ENCODE assay signal across 8 cellular contexts in the genomic region with DNA sequence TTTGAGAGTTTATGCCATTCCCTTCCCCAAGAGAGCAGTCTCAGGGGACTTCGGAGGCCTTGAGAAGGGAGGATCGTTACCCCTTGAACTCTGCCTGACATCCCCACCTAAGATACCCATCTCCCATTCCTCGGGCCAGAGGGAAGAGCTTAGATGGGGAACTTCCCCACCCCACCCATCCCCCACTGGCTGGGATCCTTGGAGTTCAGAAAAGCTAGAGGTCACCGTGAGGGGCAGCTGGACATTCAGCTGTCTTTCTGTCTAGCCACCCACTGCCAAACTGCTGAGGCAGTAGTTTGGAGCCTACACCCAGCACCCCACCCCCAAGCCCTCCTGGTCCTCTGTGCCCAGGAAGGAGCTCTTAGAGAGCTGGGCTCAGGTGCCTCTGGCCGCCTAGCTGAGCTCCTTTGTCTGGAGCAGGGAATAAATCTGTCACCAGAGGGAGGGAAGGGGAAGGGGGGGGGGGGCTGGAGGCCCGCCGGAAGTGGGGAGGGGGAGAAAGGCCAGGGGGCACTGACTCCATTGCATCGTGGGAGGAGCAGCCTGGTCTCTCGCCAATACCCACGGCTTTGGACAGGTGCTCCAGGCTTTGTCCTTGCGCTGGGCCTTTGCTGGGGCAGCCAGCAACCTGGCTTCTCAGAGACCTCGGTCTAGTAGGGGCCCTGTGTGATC. TPM values are rescaled to one million over a fixed set of nuclear protein-coding genes. Genes with fewer than 3 reads are reported as not detected.
DNase-seq lines count a peak whose midpoint lies in the region; ATAC-seq and TF ChIP-seq lines count a peak whose summit lies in the region.

No MANE protein-coding gene starts in this region.

- TF ChIP-seq POLR2A in right lobe of liver (IDR thresholded peaks at IDR 0.05), result no peak

- intact Hi-C loops in right lobe of liver (cut with DNase I), result no loop called here

- H3K36me3 Mint-ChIP-seq in activated naive CD4-positive, alpha-beta T cell treated with anti-CD3 and anti-CD28 coated beads, Interleukin-2, amount 50 U/mL, for 24 hours, result no peaks in the 10 kb centered on the region
- no peaks in the 10 kb centered on the region for H3K36me3 Mint-ChIP-seq in activated CD8-positive, alpha-beta T cell treated with anti-CD3 and anti-CD28 coated beads, Interleukin-2, amount 10 ng/mL, durations not matched to agents 7 days and 5 days (ENCODE audit: low read depth)
- peaks cover under 1% of the 10 kb centered on the region for H3K36me3 Mint-ChIP-seq in type B pancreatic cell

- WGBS in right lobe of liver (ENCODE audit: insufficient coverage, low coverage, low lambda C conversion rate, missing lambda C conversion rate), result 5% methylated on average over 4 of the region's 12 CpGs

- ATAC-seq in activated CD8-positive, alpha-beta T cell treated with anti-CD3 and anti-CD28 coated beads, Interleukin-2, amount 10 ng/mL, durations not matched to agents 7 days and 5 days, result no peak
- ATAC-seq in right lobe of liver, result no peak

- DNase-seq in activated naive CD4-positive, alpha-beta T cell (lab: John Stamatoyannopoulos, UW), result no peak
- no peak for DNase-seq in activated CD8-positive, alpha-beta T cell treated with anti-CD3 and anti-CD28 coated beads, Interleukin-2, amount 10 ng/mL, durations not matched to agents 7 days and 5 days
- DNase-seq in right lobe of liver (no peak), type B pancreatic cell (ENCODE audit: extremely low spot score, unreplicated experiment) (no peak), COLO829 (ENCODE audit: low spot score) (no peak), glomerular visceral epithelial cell (ENCODE audit: extremely low spot score) (no peak)
- DNase-seq in stimulated activated naive CD4-positive, alpha-beta T cell (lab: John Stamatoyannopoulos, UW), result no peak

- peaks cover 3% of the 10 kb centered on the region for H3K4me1 Mint-ChIP-seq in activated naive CD4-positive, alpha-beta T cell treated with anti-CD3 and anti-CD28 coated beads, Interleukin-2, amount 50 U/mL, for 24 hours
- H3K4me1 Mint-ChIP-seq in activated CD8-positive, alpha-beta T cell treated with anti-CD3 and anti-CD28 coated beads, Interleukin-2, amount 10 ng/mL, durations not matched to agents 7 days and 5 days (ENCODE audit: low read depth), result peaks cover 7% of the 10 kb centered on the region
- peaks cover 19% of the 10 kb centered on the region for H3K4me1 Mint-ChIP-seq in type B pancreatic cell (ENCODE audit: unreplicated experiment)

- POLR2A ChIA-PET in activated CD8-positive, alpha-beta T cell treated with anti-CD3 and anti-CD28 coated beads, Interleukin-2, amount 10 ng/mL, durations not matched to agents 7 days and 5 days (lab: Charles Lee), result no interaction called here

- H3K4me3 ChIP-seq in right lobe of liver, result peak overlapping the region; percentile 18 to 53 (median 51)

- no peaks in the 10 kb centered on the region for H3K27me3 ChIP-seq in right lobe of liver

- peaks cover 21% of the 10 kb centered on the region for H3K27me3 Mint-ChIP-seq in activated naive CD4-positive, alpha-beta T cell treated with anti-CD3 and anti-CD28 coated beads, Interleukin-2, amount 50 U/mL, for 24 hours
- H3K27me3 Mint-ChIP-seq in activated CD8-positive, alpha-beta T cell treated with anti-CD3 and anti-CD28 coated beads, Interleukin-2, amount 10 ng/mL, durations not matched to agents 7 days and 5 days (ENCODE audit: low read depth), result peaks cover 37% of the 10 kb centered on the region
- H3K27me3 Mint-ChIP-seq in type B pancreatic cell, result peaks cover 36% of the 10 kb centered on the region

- peak overlapping the region; percentile 62 for H3K4me3 Mint-ChIP-seq in activated naive CD4-positive, alpha-beta T cell treated with anti-CD3 and anti-CD28 coated beads, Interleukin-2, amount 50 U/mL, for 24 hours
- H3K4me3 Mint-ChIP-seq in activated CD8-positive, alpha-beta T cell treated with anti-CD3 and anti-CD28 coated beads, Interleukin-2, amount 10 ng/mL, durations not matched to agents 7 days and 5 days, result peak overlapping the region; percentile 29
- peak overlapping the region; percentile 84 for H3K4me3 Mint-ChIP-seq in type B pancreatic cell

- peaks cover 0 to 34% (median 13%) of the 10 kb centered on the region in 4 donors for H3K4me1 ChIP-seq in right lobe of liver

- peak overlapping the region in 2 of 3 donors; percentile 19 to 51 for H3K27ac ChIP-seq in right lobe of liver

- CTCF ChIA-PET in activated CD8-positive, alpha-beta T cell treated with anti-CD3 and anti-CD28 coated beads, Interleukin-2, amount 10 ng/mL, durations not matched to agents 7 days and 5 days (lab: Charles Lee), result interaction anchor here (0.6 to 2.3 kb wide), 2 partner anchors 16 to 32 kb away, joined by 3 to 8 read pairs; no protein-coding TSS in a partner anchor

- H3K36me3 ChIP-seq in right lobe of liver, result no peaks in the 10 kb centered on the region

- no peak overlapping the region for H3K27ac Mint-ChIP-seq in activated naive CD4-positive, alpha-beta T cell treated with anti-CD3 and anti-CD28 coated beads, Interleukin-2, amount 50 U/mL, for 24 hours
- no peak overlapping the region for H3K27ac Mint-ChIP-seq in activated CD8-positive, alpha-beta T cell treated with anti-CD3 and anti-CD28 coated beads, Interleukin-2, amount 10 ng/mL, durations not matched to agents 7 days and 5 days
- peak overlapping the region; percentile 73 for H3K27ac Mint-ChIP-seq in type B pancreatic cell

- H3K9me3 Mint-ChIP-seq in activated naive CD4-positive, alpha-beta T cell treated with anti-CD3 and anti-CD28 coated beads, Interleukin-2, amount 50 U/mL, for 24 hours, result no peaks in the 10 kb centered on the region
- H3K9me3 Mint-ChIP-seq in activated CD8-positive, alpha-beta T cell treated with anti-CD3 and anti-CD28 coated beads, Interleukin-2, amount 10 ng/mL, durations not matched to agents 7 days and 5 days (ENCODE audit: insufficient read depth), result no peaks in the 10 kb centered on the region
- H3K9me3 Mint-ChIP-seq in type B pancreatic cell, result no peaks in the 10 kb centered on the region

- no peaks in the 10 kb centered on the region for H3K9me3 ChIP-seq in right lobe of liver

- TF ChIP-seq CTCF in right lobe of liver (IDR thresholded peaks at IDR 0.05) (no peak), type B pancreatic cell (conservative IDR thresholded peaks at IDR 0.05) (no peak)

RNA-seq across cellular contexts. Expression of gene HSD11B2, which starts 1.0 kb away (rescaled TPM):
- total RNA-seq in activated CD8-positive, alpha-beta T cell treated with anti-CD3 and anti-CD28 coated beads, Interleukin-2, amount 10 ng/mL, durations not matched to agents 7 days and 5 days, result not detected
- 1 to 10 TPM; 1.3 to 2.7 (median 2.1) TPM for total RNA-seq in right lobe of liver
- total RNA-seq in type B pancreatic cell (ENCODE audit: low replicate concordance), result 5.4 and 8.5 TPM in 2 replicates

RNA-seq across cellular contexts. Expression of gene ZDHHC1, which starts 15.7 kb away (rescaled TPM):
- under 1 TPM in 1 of 2 experiments, not detected in 1; 0.26 TPM for total RNA-seq in activated CD8-positive, alpha-beta T cell treated with anti-CD3 and anti-CD28 coated beads, Interleukin-2, amount 10 ng/mL, durations not matched to agents 7 days and 5 days
- 1 to 10 TPM; 1.2 to 4.0 (median 1.8) TPM for total RNA-seq in right lobe of liver
- total RNA-seq in type B pancreatic cell (ENCODE audit: low replicate concordance), result 10.1 and 11.3 TPM in 2 replicates

RNA-seq across cellular contexts. Expression of gene TPPP3, which starts 38.6 kb away (rescaled TPM):
- total RNA-seq in activated CD8-positive, alpha-beta T cell treated with anti-CD3 and anti-CD28 coated beads, Interleukin-2, amount 10 ng/mL, durations not matched to agents 7 days and 5 days, result not detected
- total RNA-seq in right lobe of liver (under 1 TPM in 5 of 6 experiments, not detected in 1; 0.24 to 0.65 (median 0.37) TPM), type B pancreatic cell (ENCODE audit: low replicate concordance) (39.3 and 44.5 TPM in 2 replicates)

RNA-seq across cellular contexts. Expression of gene ATP6V0D1, which starts 49.0 kb away (rescaled TPM):
- 10 to 100 TPM; 52.7 to 58.1 TPM for total RNA-seq in activated CD8-positive, alpha-beta T cell treated with anti-CD3 and anti-CD28 coated beads, Interleukin-2, amount 10 ng/mL, durations not matched to agents 7 days and 5 days
- total RNA-seq in right lobe of liver (10 to 100 TPM; 33.6 to 84.6 (median 47.0) TPM), type B pancreatic cell (ENCODE audit: low replicate concordance) (73.5 and 94.4 TPM in 2 replicates)

RNA-seq across cellular contexts. Expression of gene AGRP, which starts 51.4 kb away (rescaled TPM):
- not detected for total RNA-seq in activated CD8-positive, alpha-beta T cell treated with anti-CD3 and anti-CD28 coated beads, Interleukin-2, amount 10 ng/mL, durations not matched to agents 7 days and 5 days
- total RNA-seq in right lobe of liver, result not detected
- total RNA-seq in type B pancreatic cell (ENCODE audit: low replicate concordance), result not detected in 2 replicates

Comparison
In these comparisons a context has a peak if more than half of its experiments do, and no peak if none do; other contexts are left out.
1. H3K4me3 Mint-ChIP-seq: peak in every context shown above with its lines; median percentile 84 in type B pancreatic cell; 62 in activated naive CD4-positive, alpha-beta T cell treated with anti-CD3 and anti-CD28 coated beads, Interleukin-2, amount 50 U/mL, for 24 hours; 29 in activated CD8-positive, alpha-beta T cell treated with anti-CD3 and anti-CD28 coated beads, Interleukin-2, amount 10 ng/mL, durations not matched to agents 7 days and 5 days.
2. RNA of gene TPPP3, which starts 38.6 kb away (total RNA-seq): 39.3 to 44.5 TPM in type B pancreatic cell; 0.24 to 0.65 TPM in right lobe of liver and not detected in activated CD8-positive, alpha-beta T cell treated with anti-CD3 and anti-CD28 coated beads, Interleukin-2, amount 10 ng/mL, durations not matched to agents 7 days and 5 days; every median in the first group is over 10 times any median in the second.